ENCODE assay signal across 17 cellular contexts in the genomic region with DNA sequence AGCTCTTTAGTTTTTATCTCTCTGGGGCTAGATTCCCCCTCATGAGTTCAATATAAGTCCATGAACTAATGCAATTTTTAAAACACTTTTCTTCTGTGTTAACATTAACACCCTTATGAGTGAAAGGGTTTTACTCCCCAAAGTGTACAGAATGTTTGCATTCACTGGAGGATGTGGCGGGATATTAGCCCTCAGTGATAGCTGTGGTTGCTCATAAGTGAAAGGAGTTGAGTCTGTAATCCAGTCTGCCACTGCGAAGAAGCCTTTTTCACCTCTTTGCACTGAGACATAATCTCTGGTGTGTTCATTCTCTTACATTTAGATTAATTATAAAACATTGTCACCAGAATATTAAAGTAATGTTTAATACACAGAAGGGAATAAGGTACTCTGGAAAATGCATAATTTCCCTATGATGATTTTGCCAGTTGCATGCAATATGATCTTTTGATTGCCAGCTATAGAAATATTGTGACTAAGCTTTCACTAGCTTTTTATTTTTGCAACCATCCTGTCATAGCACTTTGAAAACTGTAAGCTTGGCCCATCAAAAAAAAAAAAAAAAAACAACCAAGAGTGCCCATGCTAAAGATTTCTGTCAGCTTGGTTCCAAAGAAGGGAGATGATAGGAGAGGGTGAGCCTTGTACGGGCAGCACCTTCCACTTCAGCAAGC.
DNase-seq lines count a peak whose midpoint lies in the region; ATAC-seq, FAIRE-seq and TF ChIP-seq lines count a peak whose summit lies in the region.
"Had no signal": no experiment of that assay in that cellular context is flagged by ENCODE, and none has a peak within 500 bp of the region (broad histone marks: within the 10 kb centered on the region; RNA-seq: fewer than 3 reads in every experiment).

No MANE protein-coding gene starts in this region.

- no peaks in the 10 kb centered on the region for H3K27me3 ChIP-seq in GM12878 (replicated peaks in 1 of 2; ENCODE audit: control insufficient read depth in 2 of 2, insufficient read depth in 2 of 2, low read length in 1 of 2)
- peaks cover 0 to 3% of the 10 kb centered on the region in 2 donors for H3K27me3 ChIP-seq in aorta (ENCODE audit: control insufficient read depth in 1 of 2, insufficient read depth in 2 of 2, low read length in 1 of 2)
- H3K27me3 ChIP-seq: hepatocyte, upper lobe of right lung had no signal

- H4K20me1 ChIP-seq in GM12878 (ENCODE audit: control insufficient read depth, insufficient read depth): no peaks in the 10 kb centered on the region

- no peak overlapping the region for H3K9ac ChIP-seq in GM12878 (ENCODE audit: control insufficient read depth, insufficient read depth, low read length)

- TF ChIP-seq EP300 in GM12878 (IDR thresholded peaks at IDR 0.05; ENCODE audit: borderline replicate concordance in 1 of 2, control insufficient read depth in 1 of 2, low read depth in 2 of 2, low read length in 2 of 2): no peak

- peak overlapping the region; percentile 79; the same call in 1 of the 2 replicates for H2AFZ ChIP-seq in GM12878 (ENCODE audit: control insufficient read depth, low read depth, low read length)
- H2AFZ ChIP-seq: hepatocyte had no signal

- TF ChIP-seq RAD21 in GM12878 (IDR thresholded peaks at IDR 0.05; ENCODE audit: insufficient read depth, low read depth, low read length): no peak

- FAIRE-seq in GM12878 (lab: Jason Lieb, UNC): no peak

- H3K36me3 ChIP-seq in GM12878 (ENCODE audit: control insufficient read depth in 2 of 2, insufficient read depth in 2 of 2, low read length in 1 of 2) (no peaks in the 10 kb centered on the region), aorta (ENCODE audit: control insufficient read depth in 1 of 2, insufficient read depth in 2 of 2, low read length in 1 of 2) (no peaks in the 10 kb centered on the region)
- H3K36me3 ChIP-seq: upper lobe of right lung had no signal

- in situ Hi-C loops in GM12878 (cut with MboI): no loop called here

- DNase-seq in GM12878 (ENCODE audit: low read depth, low spot score) (no peak), omental fat pad (ENCODE audit: low spot score) (no peak), GM19240 (ENCODE audit: insufficient read length, low spot score) (no peak), aorta (no peak)
- DNase-seq: activated CD4-positive, alpha-beta T cell treated with anti-CD3 and anti-CD28 coated beads, Interleukin-2, amount 50 U/mL, for 1 hour; cortex of kidney; DMS79; NCI-H187 treated with DMSO at 0.1 percent for 48 hours; retina; stimulated activated CD4-positive, alpha-beta T cell treated with anti-CD3 and anti-CD28 coated beads, Interleukin-4, amount 100 ng/mL, for 1 hour had no signal

- CTCF ChIA-PET in GM12878 (lab: Yijun Ruan, JAX): interaction anchor here (0.6 to 1.8 kb wide), 18 partner anchors 8 to 235 kb away, joined by 3 to 8 read pairs (median 4); no protein-coding TSS in a partner anchor

- WGBS in GM12878 (ENCODE audit: insufficient coverage, insufficient replicate concordance, low lambda C conversion rate, missing lambda C conversion rate): 69% methylated on average over 3 of the region's 3 CpGs
- WGBS in aorta, 2 donors: 96 to 97% methylated on average over 3 of the region's 3 CpGs

- no peaks in the 10 kb centered on the region for H3K79me2 ChIP-seq in GM12878 (ENCODE audit: control insufficient read depth, insufficient read depth, low read length)
- H3K79me2 ChIP-seq: hepatocyte had no signal

- H3K4me1 ChIP-seq in GM12878 (ENCODE audit: control insufficient read depth, insufficient read depth, low read length) (peaks cover 39% of the 10 kb centered on the region), aorta (ENCODE audit: control insufficient read depth in 1 of 2, insufficient read depth in 2 of 2, low read length in 2 of 2) (no peaks in the 10 kb centered on the region)
- H3K4me1 ChIP-seq: upper lobe of right lung had no signal

- peak overlapping the region; percentile 38; the same call in 1 of the 2 replicates for H3K4me3 ChIP-seq in GM12878
- no peak overlapping the region for H3K4me3 ChIP-seq in aorta (ENCODE audit: low read length in 2 of 2)
- H3K4me3 ChIP-seq: hepatocyte, upper lobe of right lung had no signal

- SMC1A ChIA-PET in GM12878 (lab: Charles Lee; ENCODE audit: uncharacterized antibody, unreplicated experiment): interaction anchor here (0.7 to 2.0 kb wide), 13 partner anchors 8 to 128 kb away, joined by 3 to 11 read pairs (median 4); no protein-coding TSS in a partner anchor

- H3K27ac ChIP-seq in GM12878 (ENCODE audit: control insufficient read depth, insufficient read depth) (peak overlapping the region; percentile 94), aorta (ENCODE audit: low read depth in 1 of 2, low read length in 2 of 2) (no peak overlapping the region)
- H3K27ac ChIP-seq: hepatocyte, RWPE1 had no signal

- H3K9me3 ChIP-seq in GM12878 (replicated peaks; ENCODE audit: control insufficient read depth, insufficient read depth, low read length): no peaks in the 10 kb centered on the region
- H3K9me3 ChIP-seq in aorta (ENCODE audit: control insufficient read depth, low read length): peaks cover 2% of the 10 kb centered on the region
- H3K9me3 ChIP-seq: upper lobe of right lung had no signal

- TF ChIP-seq POLR2A in GM12878 (IDR thresholded peaks at IDR 0.05; ENCODE audit: low read depth, low read length): no peak

- TF ChIP-seq CTCF in GM12878 (IDR thresholded peaks at IDR 0.05 in 2 of 3, conservative IDR thresholded peaks at IDR 0.05 in 1 of 3; ENCODE audit: control insufficient read depth in 2 of 3, extremely low read depth in 1 of 3, insufficient read depth in 1 of 3, low read depth in 3 of 3, low read length in 3 of 3) (no peak), omental fat pad (IDR thresholded peaks at IDR 0.05) (no peak)

- POLR2A ChIA-PET in GM12878 (lab: Charles Lee): interaction anchor here (0.6 to 1.2 kb wide), 6 partner anchors 11 to 1754 kb away, joined by 3 to 4 read pairs (median 3); no protein-coding TSS in a partner anchor

- RAD21 ChIA-PET in GM12878 (lab: Charles Lee; ENCODE audit: unreplicated experiment): interaction anchor here (0.6 to 1.7 kb wide), 7 partner anchors 8 to 1466 kb away, joined by 3 to 8 read pairs (median 6); no protein-coding TSS in a partner anchor

- ATAC-seq in GM18498 (IDR thresholded peaks at IDR 0.05; ENCODE audit: unreplicated experiment): peak; percentile 38
- ATAC-seq in GM21367 (IDR thresholded peaks at IDR 0.05; ENCODE audit: unreplicated experiment): peak; percentile 22
- peak; percentile 21 for ATAC-seq in HG03159 (IDR thresholded peaks at IDR 0.05; ENCODE audit: unreplicated experiment)
- peak; percentile 29 for ATAC-seq in GM12878
- no peak for ATAC-seq in omental fat pad (ENCODE audit: low FRiP score)
- no peak for ATAC-seq in GM21576 (IDR thresholded peaks at IDR 0.05; ENCODE audit: unreplicated experiment)
- no peak for ATAC-seq in aorta (ENCODE audit: low FRiP score)

- intact Hi-C loops in GM12878 (cut with micrococcal nuclease; ENCODE audit: unreplicated experiment): no loop called here
- intact Hi-C loops in aorta (cut with DNase I): no loop called here

- peak overlapping the region; percentile 86 for H3K4me2 ChIP-seq in GM12878 (ENCODE audit: control insufficient read depth, insufficient read depth)
- H3K4me2 ChIP-seq: hepatocyte had no signal

- BruUV-seq in GM12878 (replicated peaks; lab: Mats Ljungman, UMichigan): no TSS peak

TF ChIP-seq in GM12878, 131 proteins besides CTCF, POLR2A, EP300 and RAD21:
- TF ChIP-seq RUNX3 (IDR thresholded peaks at IDR 0.05; ENCODE audit: low read length) (peak; percentile 48; the same call in 1 of the 2 replicates), SREBF2 (IDR thresholded peaks at IDR 0.05; ENCODE audit: low read length) (no peak)

Comparison
In these comparisons a context has a peak if more than half of its experiments do, and no peak if none do; other contexts are left out.
1. ATAC-seq: peak in GM18498 (single experiment), GM21367 (single experiment), HG03159 (single experiment) and GM12878 (single experiment); none in omental fat pad (single experiment), GM21576 (single experiment) and aorta (single experiment).